In genomic region chr5:131081371-131081770, GRCh38 we compare ENCODE assay signal across 1 cellular context.
TF ChIP-seq lines count a peak whose summit lies in the region.

No MANE protein-coding gene starts in this region.

TF ChIP-seq in IMR-90, 13 proteins besides CTCF, POLR2A, EP300 and RAD21 (continued from another document):
- no peak for TF ChIP-seq BHLHE40 (IDR thresholded peaks at IDR 0.05; ENCODE audit: low read depth, low read length)
- TF ChIP-seq FOS (IDR thresholded peaks at IDR 0.05; ENCODE audit: low read depth, low read length) = no peak
- TF ChIP-seq RFX5 (IDR thresholded peaks at IDR 0.05; ENCODE audit: low read depth, low read length) = no peak
- no peak for TF ChIP-seq NFE2L2 (IDR thresholded peaks at IDR 0.05; ENCODE audit: low read depth, low read length)
- TF ChIP-seq SMC3 (IDR thresholded peaks at IDR 0.05; ENCODE audit: low read depth, low read length) = no peak
- TF ChIP-seq MAZ (IDR thresholded peaks at IDR 0.05; ENCODE audit: borderline replicate concordance, low read depth, low read length) = no peak
- TF ChIP-seq CEBPB (IDR thresholded peaks at IDR 0.05; ENCODE audit: low read depth, low read length) = no peak
